1 cellular context compared by ENCODE assay signal in the genomic region with DNA sequence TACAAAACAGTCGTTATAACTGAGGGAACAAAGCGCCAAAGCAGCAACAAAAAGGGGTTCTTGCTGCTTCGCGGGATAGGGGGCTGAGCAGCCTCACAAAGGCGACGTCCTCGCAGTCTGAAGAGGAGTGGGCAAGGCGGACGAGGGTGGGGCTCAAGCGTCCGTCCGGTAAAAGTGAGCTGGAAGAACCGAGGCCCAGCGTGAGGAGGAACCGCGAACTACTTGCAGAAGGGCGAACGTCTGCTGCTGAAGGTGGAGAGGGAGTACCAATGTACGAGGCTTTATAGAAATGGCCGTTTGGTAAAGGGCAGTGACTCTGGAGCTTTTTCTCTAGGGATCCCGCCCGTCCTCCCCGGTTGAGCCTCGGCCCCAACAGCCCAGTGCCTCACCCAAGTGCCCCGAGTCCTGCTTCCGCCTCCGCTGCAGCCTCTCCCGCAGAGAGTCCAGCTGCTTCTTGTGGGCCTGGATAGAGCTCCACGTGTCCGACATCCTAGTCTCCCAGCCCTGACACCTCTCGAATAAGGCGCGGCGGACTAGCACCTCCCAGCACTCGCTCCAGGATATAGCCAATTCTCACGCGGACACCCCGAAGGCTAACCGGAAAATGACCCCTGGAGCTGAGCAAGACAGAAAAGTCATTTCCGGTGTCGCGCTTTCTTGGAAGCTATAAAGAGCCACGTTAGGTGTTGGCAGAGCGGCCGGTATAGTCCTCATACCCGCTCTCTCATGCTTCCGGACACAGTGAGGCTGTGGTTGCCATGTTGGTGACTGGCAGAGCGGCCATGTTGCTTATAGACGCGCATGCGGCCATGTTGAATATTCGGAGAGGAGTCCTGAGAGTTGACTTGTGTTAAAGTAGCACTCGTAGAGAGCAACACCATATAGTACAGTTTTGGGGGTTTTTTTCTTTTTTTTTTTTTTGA.
A peak's percentile ranks its signal among the peaks of the same experiment; 100 is the strongest.
TF ChIP-seq lines count a peak whose summit lies in the region.

A gene (minus strand): TSS at position 606 of the 923 bp plus-strand sequence. CDS start 117 bp downstream, at position 489.

TF ChIP-seq in K562, 482 proteins besides CTCF, POLR2A, EP300 and RAD21 (continued from another document and continues in another):
- TF ChIP-seq, protein P1, sequence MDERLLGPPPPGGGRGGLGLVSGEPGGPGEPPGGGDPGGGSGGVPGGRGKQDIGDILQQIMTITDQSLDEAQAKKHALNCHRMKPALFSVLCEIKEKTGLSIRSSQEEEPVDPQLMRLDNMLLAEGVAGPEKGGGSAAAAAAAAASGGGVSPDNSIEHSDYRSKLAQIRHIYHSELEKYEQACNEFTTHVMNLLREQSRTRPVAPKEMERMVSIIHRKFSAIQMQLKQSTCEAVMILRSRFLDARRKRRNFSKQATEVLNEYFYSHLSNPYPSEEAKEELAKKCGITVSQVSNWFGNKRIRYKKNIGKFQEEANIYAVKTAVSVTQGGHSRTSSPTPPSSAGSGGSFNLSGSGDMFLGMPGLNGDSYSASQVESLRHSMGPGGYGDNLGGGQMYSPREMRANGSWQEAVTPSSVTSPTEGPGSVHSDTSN (CRISPR knock-in tag; IDR thresholded peaks at IDR 0.05; ENCODE audit: low read depth), result no peak
- TF ChIP-seq, protein P1 (tag; conservative IDR thresholded peaks at IDR 0.05; ENCODE audit: low read depth), result no peak
- TF ChIP-seq, protein P2, sequence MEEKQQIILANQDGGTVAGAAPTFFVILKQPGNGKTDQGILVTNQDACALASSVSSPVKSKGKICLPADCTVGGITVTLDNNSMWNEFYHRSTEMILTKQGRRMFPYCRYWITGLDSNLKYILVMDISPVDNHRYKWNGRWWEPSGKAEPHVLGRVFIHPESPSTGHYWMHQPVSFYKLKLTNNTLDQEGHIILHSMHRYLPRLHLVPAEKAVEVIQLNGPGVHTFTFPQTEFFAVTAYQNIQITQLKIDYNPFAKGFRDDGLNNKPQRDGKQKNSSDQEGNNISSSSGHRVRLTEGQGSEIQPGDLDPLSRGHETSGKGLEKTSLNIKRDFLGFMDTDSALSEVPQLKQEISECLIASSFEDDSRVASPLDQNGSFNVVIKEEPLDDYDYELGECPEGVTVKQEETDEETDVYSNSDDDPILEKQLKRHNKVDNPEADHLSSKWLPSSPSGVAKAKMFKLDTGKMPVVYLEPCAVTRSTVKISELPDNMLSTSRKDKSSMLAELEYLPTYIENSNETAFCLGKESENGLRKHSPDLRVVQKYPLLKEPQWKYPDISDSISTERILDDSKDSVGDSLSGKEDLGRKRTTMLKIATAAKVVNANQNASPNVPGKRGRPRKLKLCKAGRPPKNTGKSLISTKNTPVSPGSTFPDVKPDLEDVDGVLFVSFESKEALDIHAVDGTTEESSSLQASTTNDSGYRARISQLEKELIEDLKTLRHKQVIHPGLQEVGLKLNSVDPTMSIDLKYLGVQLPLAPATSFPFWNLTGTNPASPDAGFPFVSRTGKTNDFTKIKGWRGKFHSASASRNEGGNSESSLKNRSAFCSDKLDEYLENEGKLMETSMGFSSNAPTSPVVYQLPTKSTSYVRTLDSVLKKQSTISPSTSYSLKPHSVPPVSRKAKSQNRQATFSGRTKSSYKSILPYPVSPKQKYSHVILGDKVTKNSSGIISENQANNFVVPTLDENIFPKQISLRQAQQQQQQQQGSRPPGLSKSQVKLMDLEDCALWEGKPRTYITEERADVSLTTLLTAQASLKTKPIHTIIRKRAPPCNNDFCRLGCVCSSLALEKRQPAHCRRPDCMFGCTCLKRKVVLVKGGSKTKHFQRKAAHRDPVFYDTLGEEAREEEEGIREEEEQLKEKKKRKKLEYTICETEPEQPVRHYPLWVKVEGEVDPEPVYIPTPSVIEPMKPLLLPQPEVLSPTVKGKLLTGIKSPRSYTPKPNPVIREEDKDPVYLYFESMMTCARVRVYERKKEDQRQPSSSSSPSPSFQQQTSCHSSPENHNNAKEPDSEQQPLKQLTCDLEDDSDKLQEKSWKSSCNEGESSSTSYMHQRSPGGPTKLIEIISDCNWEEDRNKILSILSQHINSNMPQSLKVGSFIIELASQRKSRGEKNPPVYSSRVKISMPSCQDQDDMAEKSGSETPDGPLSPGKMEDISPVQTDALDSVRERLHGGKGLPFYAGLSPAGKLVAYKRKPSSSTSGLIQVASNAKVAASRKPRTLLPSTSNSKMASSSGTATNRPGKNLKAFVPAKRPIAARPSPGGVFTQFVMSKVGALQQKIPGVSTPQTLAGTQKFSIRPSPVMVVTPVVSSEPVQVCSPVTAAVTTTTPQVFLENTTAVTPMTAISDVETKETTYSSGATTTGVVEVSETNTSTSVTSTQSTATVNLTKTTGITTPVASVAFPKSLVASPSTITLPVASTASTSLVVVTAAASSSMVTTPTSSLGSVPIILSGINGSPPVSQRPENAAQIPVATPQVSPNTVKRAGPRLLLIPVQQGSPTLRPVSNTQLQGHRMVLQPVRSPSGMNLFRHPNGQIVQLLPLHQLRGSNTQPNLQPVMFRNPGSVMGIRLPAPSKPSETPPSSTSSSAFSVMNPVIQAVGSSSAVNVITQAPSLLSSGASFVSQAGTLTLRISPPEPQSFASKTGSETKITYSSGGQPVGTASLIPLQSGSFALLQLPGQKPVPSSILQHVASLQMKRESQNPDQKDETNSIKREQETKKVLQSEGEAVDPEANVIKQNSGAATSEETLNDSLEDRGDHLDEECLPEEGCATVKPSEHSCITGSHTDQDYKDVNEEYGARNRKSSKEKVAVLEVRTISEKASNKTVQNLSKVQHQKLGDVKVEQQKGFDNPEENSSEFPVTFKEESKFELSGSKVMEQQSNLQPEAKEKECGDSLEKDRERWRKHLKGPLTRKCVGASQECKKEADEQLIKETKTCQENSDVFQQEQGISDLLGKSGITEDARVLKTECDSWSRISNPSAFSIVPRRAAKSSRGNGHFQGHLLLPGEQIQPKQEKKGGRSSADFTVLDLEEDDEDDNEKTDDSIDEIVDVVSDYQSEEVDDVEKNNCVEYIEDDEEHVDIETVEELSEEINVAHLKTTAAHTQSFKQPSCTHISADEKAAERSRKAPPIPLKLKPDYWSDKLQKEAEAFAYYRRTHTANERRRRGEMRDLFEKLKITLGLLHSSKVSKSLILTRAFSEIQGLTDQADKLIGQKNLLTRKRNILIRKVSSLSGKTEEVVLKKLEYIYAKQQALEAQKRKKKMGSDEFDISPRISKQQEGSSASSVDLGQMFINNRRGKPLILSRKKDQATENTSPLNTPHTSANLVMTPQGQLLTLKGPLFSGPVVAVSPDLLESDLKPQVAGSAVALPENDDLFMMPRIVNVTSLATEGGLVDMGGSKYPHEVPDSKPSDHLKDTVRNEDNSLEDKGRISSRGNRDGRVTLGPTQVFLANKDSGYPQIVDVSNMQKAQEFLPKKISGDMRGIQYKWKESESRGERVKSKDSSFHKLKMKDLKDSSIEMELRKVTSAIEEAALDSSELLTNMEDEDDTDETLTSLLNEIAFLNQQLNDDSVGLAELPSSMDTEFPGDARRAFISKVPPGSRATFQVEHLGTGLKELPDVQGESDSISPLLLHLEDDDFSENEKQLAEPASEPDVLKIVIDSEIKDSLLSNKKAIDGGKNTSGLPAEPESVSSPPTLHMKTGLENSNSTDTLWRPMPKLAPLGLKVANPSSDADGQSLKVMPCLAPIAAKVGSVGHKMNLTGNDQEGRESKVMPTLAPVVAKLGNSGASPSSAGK (IDR thresholded peaks at IDR 0.05), result peak; percentile 83
- TF ChIP-seq, protein P3, sequence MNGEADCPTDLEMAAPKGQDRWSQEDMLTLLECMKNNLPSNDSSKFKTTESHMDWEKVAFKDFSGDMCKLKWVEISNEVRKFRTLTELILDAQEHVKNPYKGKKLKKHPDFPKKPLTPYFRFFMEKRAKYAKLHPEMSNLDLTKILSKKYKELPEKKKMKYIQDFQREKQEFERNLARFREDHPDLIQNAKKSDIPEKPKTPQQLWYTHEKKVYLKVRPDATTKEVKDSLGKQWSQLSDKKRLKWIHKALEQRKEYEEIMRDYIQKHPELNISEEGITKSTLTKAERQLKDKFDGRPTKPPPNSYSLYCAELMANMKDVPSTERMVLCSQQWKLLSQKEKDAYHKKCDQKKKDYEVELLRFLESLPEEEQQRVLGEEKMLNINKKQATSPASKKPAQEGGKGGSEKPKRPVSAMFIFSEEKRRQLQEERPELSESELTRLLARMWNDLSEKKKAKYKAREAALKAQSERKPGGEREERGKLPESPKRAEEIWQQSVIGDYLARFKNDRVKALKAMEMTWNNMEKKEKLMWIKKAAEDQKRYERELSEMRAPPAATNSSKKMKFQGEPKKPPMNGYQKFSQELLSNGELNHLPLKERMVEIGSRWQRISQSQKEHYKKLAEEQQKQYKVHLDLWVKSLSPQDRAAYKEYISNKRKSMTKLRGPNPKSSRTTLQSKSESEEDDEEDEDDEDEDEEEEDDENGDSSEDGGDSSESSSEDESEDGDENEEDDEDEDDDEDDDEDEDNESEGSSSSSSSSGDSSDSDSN (IDR thresholded peaks at IDR 0.05; ENCODE audit: borderline replicate concordance in 1 of 2, low read depth in 2 of 2, low read length in 2 of 2), result 0 out of 4 replicates have a peak, but pooled peaks have one; percentile 17 to 23
- TF ChIP-seq ARHGAP35 (IDR thresholded peaks at IDR 0.05; ENCODE audit: partially characterized antibody) (no peak), TOE1 (IDR thresholded peaks at IDR 0.05; ENCODE audit: borderline replicate concordance) (no peak), TOE1 (CRISPR knock-in tag; IDR thresholded peaks at IDR 0.05; ENCODE audit: borderline replicate concordance, low read depth) (no peak), FOS (IDR thresholded peaks at IDR 0.05; ENCODE audit: extremely low read depth, insufficient read length) (no peak), ZSCAN32 (CRISPR knock-in tag; IDR thresholded peaks at IDR 0.05) (no peak), LARP7 (IDR thresholded peaks at IDR 0.05) (no peak), MAFK (IDR thresholded peaks at IDR 0.05; ENCODE audit: low read length) (peak; percentile 50; the same call in 1 of the 2 replicates), NCOA6 (IDR thresholded peaks at IDR 0.05) (no peak), ZNF282 (CRISPR knock-in tag; IDR thresholded peaks at IDR 0.05) (no peak), SP1 (CRISPR knock-in tag; IDR thresholded peaks at IDR 0.05) (peak; percentile 66; the same call in 1 of the 2 replicates), TEAD1 (CRISPR knock-in tag; IDR thresholded peaks at IDR 0.05) (peak; percentile 60 to 76; a peak in 1 of 4 replicates), SAP30 (IDR thresholded peaks at IDR 0.05; ENCODE audit: borderline replicate concordance, insufficient read depth, low read depth, low read length, poor library complexity, severe bottlenecking) (peak; percentile 96), NCOA4 (IDR thresholded peaks at IDR 0.05; ENCODE audit: partially characterized antibody) (no peak), MXI1 (IDR thresholded peaks at IDR 0.05; ENCODE audit: low read depth, low read length) (peak; percentile 62; the same call in 1 of the 2 replicates), RUNX1 (IDR thresholded peaks at IDR 0.05; ENCODE audit: low read depth) (no peak), NCOA1 (IDR thresholded peaks at IDR 0.05; ENCODE audit: low read depth) (0 out of 2 replicates have a peak, but pooled peaks have one; percentile 18), C11orf30 (IDR thresholded peaks at IDR 0.05; ENCODE audit: low read depth) (peak; percentile 79), JUNB (CRISPR knock-in tag; conservative IDR thresholded peaks at IDR 0.05) (no peak), KLF16 (IDR thresholded peaks at IDR 0.05) (no peak), HDAC8 (tag; IDR thresholded peaks at IDR 0.05) (peak; percentile 43; the same call in 1 of the 2 replicates), FOSL1 (tag; conservative IDR thresholded peaks at IDR 0.05) (0 out of 2 replicates have a peak, but pooled peaks have one; percentile 27), ZNF274 (IDR thresholded peaks at IDR 0.05; ENCODE audit: borderline replicate concordance, low read depth, low read length) (no peak), ZNF431 (CRISPR knock-in tag; IDR thresholded peaks at IDR 0.05) (0 out of 2 replicates have a peak, but pooled peaks have one; percentile 49), HEY1 (CRISPR knock-in tag; IDR thresholded peaks at IDR 0.05; ENCODE audit: borderline replicate concordance) (no peak), ZNF644 (tag; IDR thresholded peaks at IDR 0.05; ENCODE audit: low read depth) (peak; percentile 98), CBX2 (IDR thresholded peaks at IDR 0.05; ENCODE audit: insufficient read depth, low read length, poor library complexity, severe bottlenecking) (no peak)
- TF ChIP-seq, protein P4, sequence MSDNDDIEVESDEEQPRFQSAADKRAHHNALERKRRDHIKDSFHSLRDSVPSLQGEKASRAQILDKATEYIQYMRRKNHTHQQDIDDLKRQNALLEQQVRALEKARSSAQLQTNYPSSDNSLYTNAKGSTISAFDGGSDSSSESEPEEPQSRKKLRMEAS (CRISPR knock-in tag; IDR thresholded peaks at IDR 0.05), result peak; percentile 92
- TF ChIP-seq, protein P5, sequence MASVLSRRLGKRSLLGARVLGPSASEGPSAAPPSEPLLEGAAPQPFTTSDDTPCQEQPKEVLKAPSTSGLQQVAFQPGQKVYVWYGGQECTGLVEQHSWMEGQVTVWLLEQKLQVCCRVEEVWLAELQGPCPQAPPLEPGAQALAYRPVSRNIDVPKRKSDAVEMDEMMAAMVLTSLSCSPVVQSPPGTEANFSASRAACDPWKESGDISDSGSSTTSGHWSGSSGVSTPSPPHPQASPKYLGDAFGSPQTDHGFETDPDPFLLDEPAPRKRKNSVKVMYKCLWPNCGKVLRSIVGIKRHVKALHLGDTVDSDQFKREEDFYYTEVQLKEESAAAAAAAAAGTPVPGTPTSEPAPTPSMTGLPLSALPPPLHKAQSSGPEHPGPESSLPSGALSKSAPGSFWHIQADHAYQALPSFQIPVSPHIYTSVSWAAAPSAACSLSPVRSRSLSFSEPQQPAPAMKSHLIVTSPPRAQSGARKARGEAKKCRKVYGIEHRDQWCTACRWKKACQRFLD (CRISPR knock-in tag; IDR thresholded peaks at IDR 0.05), result peak; percentile 94
- TF ChIP-seq, protein P6, sequence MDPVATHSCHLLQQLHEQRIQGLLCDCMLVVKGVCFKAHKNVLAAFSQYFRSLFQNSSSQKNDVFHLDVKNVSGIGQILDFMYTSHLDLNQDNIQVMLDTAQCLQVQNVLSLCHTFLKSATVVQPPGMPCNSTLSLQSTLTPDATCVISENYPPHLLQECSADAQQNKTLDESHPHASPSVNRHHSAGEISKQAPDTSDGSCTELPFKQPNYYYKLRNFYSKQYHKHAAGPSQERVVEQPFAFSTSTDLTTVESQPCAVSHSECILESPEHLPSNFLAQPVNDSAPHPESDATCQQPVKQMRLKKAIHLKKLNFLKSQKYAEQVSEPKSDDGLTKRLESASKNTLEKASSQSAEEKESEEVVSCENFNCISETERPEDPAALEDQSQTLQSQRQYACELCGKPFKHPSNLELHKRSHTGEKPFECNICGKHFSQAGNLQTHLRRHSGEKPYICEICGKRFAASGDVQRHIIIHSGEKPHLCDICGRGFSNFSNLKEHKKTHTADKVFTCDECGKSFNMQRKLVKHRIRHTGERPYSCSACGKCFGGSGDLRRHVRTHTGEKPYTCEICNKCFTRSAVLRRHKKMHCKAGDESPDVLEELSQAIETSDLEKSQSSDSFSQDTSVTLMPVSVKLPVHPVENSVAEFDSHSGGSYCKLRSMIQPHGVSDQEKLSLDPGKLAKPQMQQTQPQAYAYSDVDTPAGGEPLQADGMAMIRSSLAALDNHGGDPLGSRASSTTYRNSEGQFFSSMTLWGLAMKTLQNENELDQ (CRISPR knock-in tag; IDR thresholded peaks at IDR 0.05; ENCODE audit: borderline replicate concordance), result no peak
